21 cellular contexts compared by ENCODE assay signal in genomic region chr3:139099968-139100817, GRCh38. TPM values are rescaled to one million over a fixed set of nuclear protein-coding genes. Genes with fewer than 3 reads are reported as not detected.
DNase-seq lines count a peak whose midpoint lies in the region; ATAC-seq and TF ChIP-seq lines count a peak whose summit lies in the region.
"Had no signal": no experiment of that assay in that cellular context is flagged by ENCODE, and none has a peak within 500 bp of the region (broad histone marks: within the 10 kb centered on the region; RNA-seq: fewer than 3 reads in every experiment).

No MANE protein-coding gene starts in this region.

- peak; percentile 41 for DNase-seq in islet precursor cell
- DNase-seq in type B pancreatic cell (ENCODE audit: extremely low spot score, unreplicated experiment) = peak; percentile 50
- DNase-seq in activated CD4-positive, alpha-beta T cell treated with anti-CD3 and anti-CD28 coated beads for 36 hours = no peak
- DNase-seq in pons (ENCODE audit: low spot score) = no peak
- no peak for DNase-seq in cerebellum (ENCODE audit: low spot score)
- DNase-seq: 8988T; ACHN; AML-193; BE2C; Caco-2; CD4-positive, CD25-positive, alpha-beta regulatory T cell; DMS153; DND-41; GM23248; H7 had no signal

- intact Hi-C loops in activated CD4-positive, alpha-beta T cell treated with anti-CD3 and anti-CD28 coated beads for 36 hours (cut with DNase I, micrococcal nuclease) = no loop called here

- H3K36me3 ChIP-seq in BLaER1 treated with 17β-estradiol and CSF1 and Interleukin-3, amounts not matched to agents 10 nM and 100 nM = no peaks in the 10 kb centered on the region
- H3K36me3 ChIP-seq: BE2C had no signal

- H3K4me1 Mint-ChIP-seq in type B pancreatic cell (ENCODE audit: unreplicated experiment) = no peaks in the 10 kb centered on the region
- H3K4me1 Mint-ChIP-seq in activated CD4-positive, alpha-beta T cell treated with anti-CD3 and anti-CD28 coated beads for 36 hours = no peaks in the 10 kb centered on the region
- H3K4me1 Mint-ChIP-seq: CD4-positive, CD25-positive, alpha-beta regulatory T cell had no signal

- no peak overlapping the region for H3K9ac ChIP-seq in BLaER1 treated with 17β-estradiol and CSF1 and Interleukin-3, amounts not matched to agents 10 nM and 100 nM
- H3K9ac ChIP-seq: GM23248 had no signal

- H3K27ac ChIP-seq in BLaER1 treated with 17β-estradiol and CSF1 and Interleukin-3, amounts not matched to agents 10 nM and 100 nM = no peak overlapping the region
- H3K27ac ChIP-seq: A549, C4-2B, GM23248 had no signal

- H3K27me3 ChIP-seq in BLaER1 treated with 17β-estradiol and CSF1 and Interleukin-3, amounts not matched to agents 10 nM and 100 nM = no peaks in the 10 kb centered on the region
- H3K27me3 ChIP-seq: BE2C had no signal

- H3K27me3 Mint-ChIP-seq in type B pancreatic cell = peaks cover 22% of the 10 kb centered on the region
- peaks cover 4% of the 10 kb centered on the region for H3K27me3 Mint-ChIP-seq in activated CD4-positive, alpha-beta T cell treated with anti-CD3 and anti-CD28 coated beads for 36 hours

- H3K9me3 ChIP-seq in BLaER1 treated with 17β-estradiol and CSF1 and Interleukin-3, amounts not matched to agents 10 nM and 100 nM (replicated peaks in 1 of 11) = peaks cover 0 to 3% (median 0%) of the 10 kb centered on the region in 11 experiments; a peak in 1 of 22 replicates
- H3K9me3 ChIP-seq: A549, BE2C, Caco-2 had no signal

- no peak overlapping the region for H3K4me3 Mint-ChIP-seq in type B pancreatic cell
- no peak overlapping the region for H3K4me3 Mint-ChIP-seq in activated CD4-positive, alpha-beta T cell treated with anti-CD3 and anti-CD28 coated beads for 36 hours
- H3K4me3 Mint-ChIP-seq: CD4-positive, CD25-positive, alpha-beta regulatory T cell; CD8-positive, alpha-beta T cell had no signal

- H4K20me1 ChIP-seq in BLaER1 treated with 17β-estradiol and CSF1 and Interleukin-3, amounts not matched to agents 10 nM and 100 nM = no peaks in the 10 kb centered on the region

- no peaks in the 10 kb centered on the region for H3K9me3 Mint-ChIP-seq in type B pancreatic cell
- no peaks in the 10 kb centered on the region for H3K9me3 Mint-ChIP-seq in activated CD4-positive, alpha-beta T cell treated with anti-CD3 and anti-CD28 coated beads for 36 hours (ENCODE audit: low read depth)
- H3K9me3 Mint-ChIP-seq: CD8-positive, alpha-beta T cell had no signal

- no peak for ATAC-seq in activated CD4-positive, alpha-beta T cell treated with anti-CD3 and anti-CD28 coated beads for 36 hours
- ATAC-seq: A549; CD8-positive, alpha-beta T cell; HCT116 had no signal

- CTCF ChIA-PET in activated CD4-positive, alpha-beta T cell treated with anti-CD3 and anti-CD28 coated beads for 36 hours (lab: Charles Lee) = no interaction called here

- peaks cover 0 to 18% (median 13%) of the 10 kb centered on the region in 10 experiments; a peak in 12 of 20 replicates for H3K4me1 ChIP-seq in BLaER1 treated with 17β-estradiol and CSF1 and Interleukin-3, amounts not matched to agents 10 nM and 100 nM
- H3K4me1 ChIP-seq: A549, BE2C had no signal

- POLR2A ChIA-PET in activated CD4-positive, alpha-beta T cell treated with anti-CD3 and anti-CD28 coated beads for 36 hours (lab: Charles Lee) = no interaction called here

- H3K4me2 ChIP-seq in BLaER1 treated with 17β-estradiol and CSF1 and Interleukin-3, amounts not matched to agents 10 nM and 100 nM = peak overlapping the region in 7 of 11 experiments; percentile 21 to 62 (median 49); a peak in 9 of 22 replicates
- H3K4me2 ChIP-seq: A549 had no signal

- H3K27ac Mint-ChIP-seq in type B pancreatic cell = no peak overlapping the region
- no peak overlapping the region for H3K27ac Mint-ChIP-seq in activated CD4-positive, alpha-beta T cell treated with anti-CD3 and anti-CD28 coated beads for 36 hours
- H3K27ac Mint-ChIP-seq: CD4-positive, CD25-positive, alpha-beta regulatory T cell; CD8-positive, alpha-beta T cell had no signal

- no peak overlapping the region for H3K4me3 ChIP-seq in BLaER1 treated with 17β-estradiol and CSF1 and Interleukin-3, amounts not matched to agents 10 nM and 100 nM
- H3K4me3 ChIP-seq: A549, GM23248 had no signal

- H3K36me3 Mint-ChIP-seq in type B pancreatic cell = no peaks in the 10 kb centered on the region
- no peaks in the 10 kb centered on the region for H3K36me3 Mint-ChIP-seq in activated CD4-positive, alpha-beta T cell treated with anti-CD3 and anti-CD28 coated beads for 36 hours (ENCODE audit: low read depth)
- H3K36me3 Mint-ChIP-seq: CD4-positive, CD25-positive, alpha-beta regulatory T cell; CD8-positive, alpha-beta T cell had no signal

- no peak for TF ChIP-seq CTCF in type B pancreatic cell (conservative IDR thresholded peaks at IDR 0.05)

RNA-seq across cellular contexts. Expression of gene PRR23C, which starts 55.5 kb away (rescaled TPM):
- total RNA-seq in type B pancreatic cell (ENCODE audit: low replicate concordance) (not detected in 2 replicates), cerebellum (not detected)
- not detected for total RNA-seq in activated CD4-positive, alpha-beta T cell treated with anti-CD3 and anti-CD28 coated beads for 36 hours
- total RNA-seq: Caco-2; CD4-positive, CD25-positive, alpha-beta regulatory T cell; CD8-positive, alpha-beta T cell; GM23248; H1; H7 had no signal

Comparison
In these comparisons a context has a peak if more than half of its experiments do, and no peak if none do; other contexts are left out.
1. DNase-seq: peak in islet precursor cell (single experiment) and type B pancreatic cell (single experiment); none in activated CD4-positive, alpha-beta T cell treated with anti-CD3 and anti-CD28 coated beads for 36 hours (single experiment), pons (single experiment) and cerebellum (single experiment).